ENCODE assay signal across 1 cellular context in the genomic region with DNA sequence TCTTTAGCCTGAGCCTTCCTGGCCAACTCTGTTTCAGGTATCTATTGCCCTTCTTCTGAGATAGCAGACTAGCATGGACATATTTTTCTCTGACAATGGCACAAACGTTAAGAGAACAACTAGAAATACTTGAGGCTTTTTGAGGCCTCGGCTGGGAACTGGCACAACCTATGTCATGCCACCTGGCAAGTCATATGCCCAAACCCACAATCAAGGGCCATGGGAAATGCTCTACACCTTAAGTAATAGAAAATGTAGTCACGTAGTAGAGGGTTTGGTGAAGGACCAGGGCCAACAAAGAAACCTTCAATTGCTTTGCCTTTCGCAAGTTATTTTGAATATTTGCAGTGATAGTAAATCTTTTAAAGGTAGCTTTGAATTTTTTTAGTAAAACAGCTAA.
TF ChIP-seq lines count a peak whose summit lies in the region.

No MANE protein-coding gene starts in this region.

TF ChIP-seq in SK-N-SH, 30 proteins besides CTCF, POLR2A, EP300 and RAD21 (continued from another document):
- TF ChIP-seq, protein P1, sequence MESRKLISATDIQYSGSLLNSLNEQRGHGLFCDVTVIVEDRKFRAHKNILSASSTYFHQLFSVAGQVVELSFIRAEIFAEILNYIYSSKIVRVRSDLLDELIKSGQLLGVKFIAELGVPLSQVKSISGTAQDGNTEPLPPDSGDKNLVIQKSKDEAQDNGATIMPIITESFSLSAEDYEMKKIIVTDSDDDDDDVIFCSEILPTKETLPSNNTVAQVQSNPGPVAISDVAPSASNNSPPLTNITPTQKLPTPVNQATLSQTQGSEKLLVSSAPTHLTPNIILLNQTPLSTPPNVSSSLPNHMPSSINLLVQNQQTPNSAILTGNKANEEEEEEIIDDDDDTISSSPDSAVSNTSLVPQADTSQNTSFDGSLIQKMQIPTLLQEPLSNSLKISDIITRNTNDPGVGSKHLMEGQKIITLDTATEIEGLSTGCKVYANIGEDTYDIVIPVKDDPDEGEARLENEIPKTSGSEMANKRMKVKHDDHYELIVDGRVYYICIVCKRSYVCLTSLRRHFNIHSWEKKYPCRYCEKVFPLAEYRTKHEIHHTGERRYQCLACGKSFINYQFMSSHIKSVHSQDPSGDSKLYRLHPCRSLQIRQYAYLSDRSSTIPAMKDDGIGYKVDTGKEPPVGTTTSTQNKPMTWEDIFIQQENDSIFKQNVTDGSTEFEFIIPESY (IDR thresholded peaks at IDR 0.05; ENCODE audit: borderline replicate concordance, low read depth) = no peak
- TF ChIP-seq, protein P2, sequence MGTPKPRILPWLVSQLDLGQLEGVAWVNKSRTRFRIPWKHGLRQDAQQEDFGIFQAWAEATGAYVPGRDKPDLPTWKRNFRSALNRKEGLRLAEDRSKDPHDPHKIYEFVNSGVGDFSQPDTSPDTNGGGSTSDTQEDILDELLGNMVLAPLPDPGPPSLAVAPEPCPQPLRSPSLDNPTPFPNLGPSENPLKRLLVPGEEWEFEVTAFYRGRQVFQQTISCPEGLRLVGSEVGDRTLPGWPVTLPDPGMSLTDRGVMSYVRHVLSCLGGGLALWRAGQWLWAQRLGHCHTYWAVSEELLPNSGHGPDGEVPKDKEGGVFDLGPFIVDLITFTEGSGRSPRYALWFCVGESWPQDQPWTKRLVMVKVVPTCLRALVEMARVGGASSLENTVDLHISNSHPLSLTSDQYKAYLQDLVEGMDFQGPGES (IDR thresholded peaks at IDR 0.05; ENCODE audit: low read depth, low read length) = no peak
- no peak for TF ChIP-seq FOXJ3 (CRISPR knock-in tag; IDR thresholded peaks at IDR 0.05)
- TF ChIP-seq, protein P3, sequence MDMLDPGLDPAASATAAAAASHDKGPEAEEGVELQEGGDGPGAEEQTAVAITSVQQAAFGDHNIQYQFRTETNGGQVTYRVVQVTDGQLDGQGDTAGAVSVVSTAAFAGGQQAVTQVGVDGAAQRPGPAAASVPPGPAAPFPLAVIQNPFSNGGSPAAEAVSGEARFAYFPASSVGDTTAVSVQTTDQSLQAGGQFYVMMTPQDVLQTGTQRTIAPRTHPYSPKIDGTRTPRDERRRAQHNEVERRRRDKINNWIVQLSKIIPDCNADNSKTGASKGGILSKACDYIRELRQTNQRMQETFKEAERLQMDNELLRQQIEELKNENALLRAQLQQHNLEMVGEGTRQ (IDR thresholded peaks at IDR 0.05; ENCODE audit: borderline replicate concordance, low read depth, low read length) = no peak
- TF ChIP-seq EZH2phosphoT487 (IDR thresholded peaks at IDR 0.05; ENCODE audit: borderline replicate concordance, low read depth) = no peak
- no peak for TF ChIP-seq CHD2 (IDR thresholded peaks at IDR 0.05; ENCODE audit: low read length, partially characterized antibody)
- no peak for TF ChIP-seq FOXM1 (IDR thresholded peaks at IDR 0.05; ENCODE audit: low read depth)
- TF ChIP-seq GATA2 (CRISPR knock-in tag; IDR thresholded peaks at IDR 0.05) = no peak
- no peak for TF ChIP-seq TCF12 (IDR thresholded peaks at IDR 0.05)
- TF ChIP-seq SMC3 (IDR thresholded peaks at IDR 0.05; ENCODE audit: low read depth, low read length) = no peak
- no peak for TF ChIP-seq YY1 (IDR thresholded peaks at IDR 0.05; ENCODE audit: low read depth)
- TF ChIP-seq TAF1 (IDR thresholded peaks at IDR 0.05; ENCODE audit: borderline replicate concordance, low read depth, low read length) = no peak
- TF ChIP-seq POLR2AphosphoS5 (IDR thresholded peaks at IDR 0.05; ENCODE audit: low read depth, low read length) = no peak
- TF ChIP-seq, protein P4, sequence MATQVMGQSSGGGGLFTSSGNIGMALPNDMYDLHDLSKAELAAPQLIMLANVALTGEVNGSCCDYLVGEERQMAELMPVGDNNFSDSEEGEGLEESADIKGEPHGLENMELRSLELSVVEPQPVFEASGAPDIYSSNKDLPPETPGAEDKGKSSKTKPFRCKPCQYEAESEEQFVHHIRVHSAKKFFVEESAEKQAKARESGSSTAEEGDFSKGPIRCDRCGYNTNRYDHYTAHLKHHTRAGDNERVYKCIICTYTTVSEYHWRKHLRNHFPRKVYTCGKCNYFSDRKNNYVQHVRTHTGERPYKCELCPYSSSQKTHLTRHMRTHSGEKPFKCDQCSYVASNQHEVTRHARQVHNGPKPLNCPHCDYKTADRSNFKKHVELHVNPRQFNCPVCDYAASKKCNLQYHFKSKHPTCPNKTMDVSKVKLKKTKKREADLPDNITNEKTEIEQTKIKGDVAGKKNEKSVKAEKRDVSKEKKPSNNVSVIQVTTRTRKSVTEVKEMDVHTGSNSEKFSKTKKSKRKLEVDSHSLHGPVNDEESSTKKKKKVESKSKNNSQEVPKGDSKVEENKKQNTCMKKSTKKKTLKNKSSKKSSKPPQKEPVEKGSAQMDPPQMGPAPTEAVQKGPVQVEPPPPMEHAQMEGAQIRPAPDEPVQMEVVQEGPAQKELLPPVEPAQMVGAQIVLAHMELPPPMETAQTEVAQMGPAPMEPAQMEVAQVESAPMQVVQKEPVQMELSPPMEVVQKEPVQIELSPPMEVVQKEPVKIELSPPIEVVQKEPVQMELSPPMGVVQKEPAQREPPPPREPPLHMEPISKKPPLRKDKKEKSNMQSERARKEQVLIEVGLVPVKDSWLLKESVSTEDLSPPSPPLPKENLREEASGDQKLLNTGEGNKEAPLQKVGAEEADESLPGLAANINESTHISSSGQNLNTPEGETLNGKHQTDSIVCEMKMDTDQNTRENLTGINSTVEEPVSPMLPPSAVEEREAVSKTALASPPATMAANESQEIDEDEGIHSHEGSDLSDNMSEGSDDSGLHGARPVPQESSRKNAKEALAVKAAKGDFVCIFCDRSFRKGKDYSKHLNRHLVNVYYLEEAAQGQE (IDR thresholded peaks at IDR 0.05; ENCODE audit: low read depth, low read length) = no peak
- TF ChIP-seq RCOR1 (IDR thresholded peaks at IDR 0.05; ENCODE audit: low read length) = no peak
- no peak for TF ChIP-seq RFX5 (IDR thresholded peaks at IDR 0.05; ENCODE audit: low read length)
- no peak for TF ChIP-seq RXRA (IDR thresholded peaks at IDR 0.05; ENCODE audit: borderline replicate concordance, low read depth)
- no peak for TF ChIP-seq JUND (IDR thresholded peaks at IDR 0.05)
